Comparison of ENCODE assay signal across 9 cellular contexts in genomic region chr12:89070603-89071002, GRCh38.
"Had no signal": no experiment of that assay in that cellular context is flagged by ENCODE, and none has a peak within 500 bp of the region (broad histone marks: within the 10 kb centered on the region; RNA-seq: fewer than 3 reads in every experiment).

No MANE protein-coding gene starts in this region.

- H3K4me1 ChIP-seq: transverse colon had no signal

- H3K27ac ChIP-seq: heart left ventricle, transverse colon had no signal

- H3K36me3 ChIP-seq: heart left ventricle, transverse colon had no signal

- ATAC-seq: heart left ventricle; naive thymus-derived CD4-positive, alpha-beta T cell; right cardiac atrium had no signal

- H3K9me3 ChIP-seq: heart left ventricle, transverse colon had no signal

- H3K4me3 ChIP-seq: heart left ventricle, transverse colon had no signal

- H3K27me3 Mint-ChIP-seq: naive thymus-derived CD4-positive, alpha-beta T cell had no signal

- H3K27me3 ChIP-seq: heart left ventricle, transverse colon had no signal

- H3K4me3 Mint-ChIP-seq: naive thymus-derived CD4-positive, alpha-beta T cell had no signal

- DNase-seq: activated CD4-positive, CD25-positive, alpha-beta regulatory T cell treated with anti-CD3 and anti-CD28 coated beads, Interleukin-2, amount 50 U/mL, for 72 hours; activated effector memory CD4-positive, alpha-beta T cell treated with Interleukin-2 at 50 U/mL for 16 hours; foreskin melanocyte; heart left ventricle; naive thymus-derived CD4-positive, alpha-beta T cell; right cardiac atrium; small intestine; substantia nigra; transverse colon had no signal

- H3K27ac Mint-ChIP-seq: naive thymus-derived CD4-positive, alpha-beta T cell had no signal
